Comparison of ENCODE assay signal across 13 cellular contexts in the genomic region with DNA sequence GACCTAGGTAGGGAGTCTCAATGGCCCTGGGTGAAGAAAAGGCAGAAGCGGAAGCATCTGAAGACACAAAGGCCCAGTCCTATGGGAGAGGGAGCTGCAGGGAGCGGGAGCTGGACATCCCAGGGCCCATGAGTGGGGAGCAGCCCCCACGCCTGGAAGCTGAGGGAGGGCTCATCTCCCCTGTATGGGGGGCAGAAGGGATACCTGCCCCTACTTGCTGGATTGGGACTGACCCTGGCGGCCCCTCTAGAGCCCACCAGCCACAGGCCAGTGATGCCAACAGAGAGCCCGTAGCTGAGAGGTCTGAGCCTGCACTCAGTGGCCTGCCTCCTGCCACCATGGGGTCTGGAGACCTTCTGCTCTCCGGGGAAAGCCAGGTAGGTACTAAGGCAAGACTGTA. TPM values are rescaled to one million over a fixed set of nuclear protein-coding genes. Genes with fewer than 3 reads are reported as not detected.
DNase-seq lines count a peak whose midpoint lies in the region; ATAC-seq, FAIRE-seq and TF ChIP-seq lines count a peak whose summit lies in the region.
"Had no signal": no experiment of that assay in that cellular context is flagged by ENCODE, and none has a peak within 500 bp of the region (broad histone marks: within the 10 kb centered on the region; RNA-seq: fewer than 3 reads in every experiment).

No MANE protein-coding gene starts in this region.

- H3K9me2 ChIP-seq in OCI-LY1 (ENCODE audit: low read depth, low read length) (no peaks in the 10 kb centered on the region), MM.1S (replicated peaks; ENCODE audit: insufficient read depth, low read length) (no peaks in the 10 kb centered on the region)

- no peak for TF ChIP-seq CTCF in CD14-positive monocyte (IDR thresholded peaks at IDR 0.05)
- TF ChIP-seq CTCF in OCI-LY1 (IDR thresholded peaks at IDR 0.05; ENCODE audit: low read length), result no peak
- no peak for TF ChIP-seq CTCF in dorsolateral prefrontal cortex (IDR thresholded peaks at IDR 0.05 in 54 of 56, conservative IDR thresholded peaks at IDR 0.05 in 2 of 56; ENCODE audit: low read depth in 1 of 56, partially characterized antibody in 56 of 56)
- no peak for TF ChIP-seq CTCF in gastrocnemius medialis (IDR thresholded peaks at IDR 0.05 in 4 of 5, conservative IDR thresholded peaks at IDR 0.05 in 1 of 5)
- no peak for TF ChIP-seq CTCF in MM.1S (IDR thresholded peaks at IDR 0.05; ENCODE audit: low read length)
- no peak for TF ChIP-seq CTCF in neural progenitor cell (IDR thresholded peaks at IDR 0.05)

- H3K4me3 ChIP-seq in OCI-LY1 (ENCODE audit: low read depth, low read length, poor library complexity, severe bottlenecking) (no peak overlapping the region), dorsolateral prefrontal cortex (no peak overlapping the region), gastrocnemius medialis (no peak overlapping the region), MM.1S (ENCODE audit: low read length) (no peak overlapping the region), neural progenitor cell (no peak overlapping the region)

- H3K4me2 ChIP-seq in OCI-LY1 (ENCODE audit: low read length), result no peak overlapping the region
- H3K4me2 ChIP-seq in MM.1S (ENCODE audit: low read depth, low read length), result no peak overlapping the region
- no peak overlapping the region for H3K4me2 ChIP-seq in neural progenitor cell

- peak overlapping the region; percentile 14 for H3K27ac ChIP-seq in OCI-LY1 (ENCODE audit: low read depth, low read length, poor library complexity, severe bottlenecking)
- peak overlapping the region in 53 of 59 donors; percentile 7 to 86 (median 69) for H3K27ac ChIP-seq in dorsolateral prefrontal cortex
- H3K27ac ChIP-seq in gastrocnemius medialis, result peak overlapping the region; percentile 78 to 90 (median 87)
- H3K27ac ChIP-seq in MM.1S (ENCODE audit: low read length), result no peak overlapping the region
- H3K27ac ChIP-seq in neural progenitor cell, result no peak overlapping the region

- H3K4me3 Mint-ChIP-seq in CD14-positive monocyte (peak overlapping the region in 1 of 2 donors; percentile 63), neural progenitor cell (no peak overlapping the region)
- H3K4me3 Mint-ChIP-seq: IgD-negative memory B cell had no signal

- H3K4me1 Mint-ChIP-seq in CD14-positive monocyte, result peaks cover 45% of the 10 kb centered on the region
- H3K4me1 Mint-ChIP-seq in neural progenitor cell, result peaks cover 13% of the 10 kb centered on the region

- ATAC-seq in gastrocnemius medialis, result no peak

- no peaks in the 10 kb centered on the region for H3K79me2 ChIP-seq in OCI-LY1 (ENCODE audit: insufficient read depth, low read length)
- 0 out of 2 replicates have a peak, but pooled peaks cover 2% of the 10 kb centered on the region for H3K79me2 ChIP-seq in MM.1S (ENCODE audit: low read length)
- H3K79me2 ChIP-seq in neural progenitor cell (ENCODE audit: low read depth), result peaks cover 46% of the 10 kb centered on the region

- intact Hi-C loops in CD14-positive monocyte (cut with micrococcal nuclease), result loop anchor here (5.0 to 10.0 kb wide), 5 partner anchors 58 to 365 kb away; partner anchors contain the start of genes ACTR2 (in 2 of the 2) and SPRED2 (in 1 of the 2)
- intact Hi-C loops in dorsolateral prefrontal cortex (cut with DNase I), result loop anchor here in 1 of 2 donors (10.0 kb wide), 2 partner anchors 115 to 505 kb away; no protein-coding TSS in a partner anchor
- intact Hi-C loops in gastrocnemius medialis (cut with DNase I; ENCODE audit: low total_unique reads), result no loop called here

- H3K9ac ChIP-seq in OCI-LY1 (ENCODE audit: low read length) (no peak overlapping the region), MM.1S (ENCODE audit: low read length) (no peak overlapping the region), neural progenitor cell (no peak overlapping the region)

- no peak for TF ChIP-seq POLR2A in gastrocnemius medialis (IDR thresholded peaks at IDR 0.05)

- H3K27me3 ChIP-seq in OCI-LY1 (ENCODE audit: insufficient read depth, low read length) (no peaks in the 10 kb centered on the region), dorsolateral prefrontal cortex (no peaks in the 10 kb centered on the region), gastrocnemius medialis (no peaks in the 10 kb centered on the region), MM.1S (replicated peaks; ENCODE audit: insufficient read depth, low read length) (no peaks in the 10 kb centered on the region), neural progenitor cell (no peaks in the 10 kb centered on the region)

- H3K27ac Mint-ChIP-seq in CD14-positive monocyte (peak overlapping the region; percentile 48 to 86 (median 82)), neural progenitor cell (no peak overlapping the region)

- in situ Hi-C loops in gastrocnemius medialis (cut with MboI; ENCODE audit: low sequenced_read_pairs in 4 of 4), result loop anchor here in 1 of 4 donors (10.0 to 25.0 kb wide), 2 partner anchors 55 to 368 kb away; partner anchors contain the start of gene SPRED2

- H2AFZ ChIP-seq in OCI-LY1 (ENCODE audit: low read length), result no peak overlapping the region
- no peak overlapping the region for H2AFZ ChIP-seq in MM.1S (ENCODE audit: low read length)
- no peak overlapping the region for H2AFZ ChIP-seq in neural progenitor cell (replicated peaks)

- peaks cover 20% of the 10 kb centered on the region; the same call in 1 of the 2 replicates for H3K36me3 ChIP-seq in OCI-LY1 (ENCODE audit: insufficient read depth, low read length)
- peaks cover 0 to 21% of the 10 kb centered on the region in 2 donors for H3K36me3 ChIP-seq in gastrocnemius medialis
- H3K36me3 ChIP-seq in MM.1S (replicated peaks; ENCODE audit: insufficient read depth, low read length), result no peaks in the 10 kb centered on the region
- peaks cover under 1% of the 10 kb centered on the region for H3K36me3 ChIP-seq in neural progenitor cell

- H3K36me3 Mint-ChIP-seq in CD14-positive monocyte, result peaks cover 25 to 28% of the 10 kb centered on the region in 2 donors
- peaks cover 25% of the 10 kb centered on the region for H3K36me3 Mint-ChIP-seq in neural progenitor cell
- H3K36me3 Mint-ChIP-seq: IgD-negative memory B cell had no signal

- DNase-seq in CD14-positive monocyte (ENCODE audit: low spot score) (no peak), dorsolateral prefrontal cortex (no peak), gastrocnemius medialis (no peak), amniotic stem cell (lab: John Stamatoyannopoulos, UW) (no peak), urothelium cell line (ENCODE audit: low spot score) (no peak), MM.1S (no peak), neural progenitor cell (ENCODE audit: low spot score) (no peak)
- DNase-seq: activated CD8-positive, alpha-beta memory T cell treated with anti-CD3 and anti-CD28 coated beads for 24 hours; NCI-H187 treated with DMSO at 0.1 percent for 48 hours; stimulated activated CD4-positive, alpha-beta T cell treated with anti-CD3 and anti-CD28 coated beads, Interleukin-1b, Interleukin-23, amount 100 ng/mL, for 48 hours had no signal

- H3K9me3 ChIP-seq in OCI-LY1 (ENCODE audit: low read length), result no peaks in the 10 kb centered on the region
- no peaks in the 10 kb centered on the region for H3K9me3 ChIP-seq in gastrocnemius medialis
- H3K9me3 ChIP-seq in MM.1S (replicated peaks; ENCODE audit: insufficient read depth, low read length), result no peaks in the 10 kb centered on the region
- no peaks in the 10 kb centered on the region for H3K9me3 ChIP-seq in neural progenitor cell (ENCODE audit: low read depth)

- H3F3A ChIP-seq in OCI-LY1 (ENCODE audit: insufficient read depth, low read length) (no peaks in the 10 kb centered on the region), MM.1S (ENCODE audit: insufficient read depth, low read length) (peaks cover 14% of the 10 kb centered on the region; the same call in 1 of the 2 replicates), neural progenitor cell (ENCODE audit: low read depth) (no peaks in the 10 kb centered on the region)

- FAIRE-seq in urothelium cell line (lab: Jason Lieb, UNC), result no peak
- FAIRE-seq: H54 had no signal

- H3K27me3 Mint-ChIP-seq in CD14-positive monocyte (ENCODE audit: low read depth in 3 of 3) (no peaks in the 10 kb centered on the region), neural progenitor cell (ENCODE audit: insufficient read depth, low read depth) (peaks cover 4% of the 10 kb centered on the region)
- H3K27me3 Mint-ChIP-seq: IgD-negative memory B cell had no signal

- peaks cover 46% of the 10 kb centered on the region for H3K4me1 ChIP-seq in OCI-LY1 (ENCODE audit: insufficient read depth, low read length, severe bottlenecking)
- H3K4me1 ChIP-seq in gastrocnemius medialis, result peaks cover 82 to 83% of the 10 kb centered on the region in 2 donors
- peaks cover 40% of the 10 kb centered on the region for H3K4me1 ChIP-seq in MM.1S (ENCODE audit: low read length)
- H3K4me1 ChIP-seq in neural progenitor cell, result no peaks in the 10 kb centered on the region

- peaks cover 0 to 1% (median 0%) of the 10 kb centered on the region in 7 donors for H3K9me3 Mint-ChIP-seq in CD14-positive monocyte
- H3K9me3 Mint-ChIP-seq in neural progenitor cell, result no peaks in the 10 kb centered on the region
- H3K9me3 Mint-ChIP-seq: IgD-negative memory B cell had no signal

- no peaks in the 10 kb centered on the region for H4K20me1 ChIP-seq in OCI-LY1 (ENCODE audit: insufficient read depth, low read length)
- no peaks in the 10 kb centered on the region for H4K20me1 ChIP-seq in MM.1S (ENCODE audit: insufficient read depth, low read length)
- H4K20me1 ChIP-seq in neural progenitor cell (ENCODE audit: low read depth), result peaks cover 62% of the 10 kb centered on the region

RNA-seq across cellular contexts. Expression of gene CEP68, which starts 13.2 kb away (rescaled TPM):
- polyA plus RNA-seq in CD14-positive monocyte, result 1 to 10 TPM; 2.5 to 2.8 TPM
- 10 to 100 TPM; 23.2 to 57.6 (median 40.4) TPM for total RNA-seq in dorsolateral prefrontal cortex
- total RNA-seq in gastrocnemius medialis, result 10 to 100 TPM; 21.4 to 48.0 (median 35.2) TPM
- 33.3 and 36.2 TPM in 2 replicates for total RNA-seq in neural progenitor cell (ENCODE audit: low replicate concordance)

Comparison
In these comparisons a context has a peak if more than half of its experiments do, and no peak if none do; other contexts are left out.
1. H3K27ac ChIP-seq: peak in OCI-LY1 (single experiment), dorsolateral prefrontal cortex (53 of 59) and gastrocnemius medialis (4 of 4); none in MM.1S (single experiment) and neural progenitor cell (single experiment).